Comparison of ENCODE assay signal across 10 cellular contexts in the genomic region with DNA sequence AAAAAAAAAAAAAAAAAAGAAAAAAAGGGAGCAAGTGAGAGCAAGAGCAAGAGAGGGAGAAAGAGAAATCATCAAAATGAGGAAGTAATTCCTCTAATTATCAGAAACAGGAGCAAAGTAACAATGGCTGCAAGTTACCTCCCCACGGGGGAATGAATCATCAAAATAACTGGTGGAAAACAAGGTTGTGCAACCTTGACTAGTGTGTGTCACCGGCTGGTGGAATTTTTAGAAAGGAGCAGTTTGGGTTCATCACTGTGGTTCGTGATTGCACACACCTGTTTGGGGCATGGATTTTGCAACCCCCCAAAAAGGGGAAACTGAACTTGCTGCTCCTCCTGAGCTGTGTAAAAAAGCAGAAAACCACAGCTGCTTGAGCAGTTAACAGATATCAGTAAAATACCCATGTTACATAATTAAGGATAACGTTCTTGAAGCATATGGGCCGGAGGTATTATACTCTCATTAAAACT.
DNase-seq lines count a peak whose midpoint lies in the region; ATAC-seq, FAIRE-seq and TF ChIP-seq lines count a peak whose summit lies in the region.
"Had no signal": no experiment of that assay in that cellular context is flagged by ENCODE, and none has a peak within 500 bp of the region (broad histone marks: within the 10 kb centered on the region; RNA-seq: fewer than 3 reads in every experiment).

No MANE protein-coding gene starts in this region.

- no peaks in the 10 kb centered on the region for H3K27me3 Mint-ChIP-seq in dendritic cell treated with granulocyte-macrophage colony-stimulating factor and Interleukin-4, amounts not matched to agents 40 ng/mL and 50 ng/mL, for 4 days
- H3K27me3 Mint-ChIP-seq in activated T-helper 17 cell treated with anti-CD3 and anti-CD28 coated beads, Interleukin-2, amount 50 U/mL, for 72 hours, result peaks cover 7% of the 10 kb centered on the region

- DNase-seq in GM04503 (ENCODE audit: low read depth), result peak; percentile 39
- peak; percentile 19 for DNase-seq in MG63
- peak in 3 of 5 donors; percentile 20 to 63 (median 31) for DNase-seq in ovary
- no peak for DNase-seq in GM19239 (ENCODE audit: insufficient read length, low spot score)
- DNase-seq: activated T-cell treated with anti-CD3 and anti-CD28 coated beads, Interleukin-2, amount 50 U/mL, for 72 hours had no signal

- H3K36me3 ChIP-seq in MG63 (no peaks in the 10 kb centered on the region), ovary (no peaks in the 10 kb centered on the region)

- H3K9me3 Mint-ChIP-seq in dendritic cell treated with granulocyte-macrophage colony-stimulating factor and Interleukin-4, amounts not matched to agents 40 ng/mL and 50 ng/mL, for 4 days, result peaks cover 9% of the 10 kb centered on the region
- H3K9me3 Mint-ChIP-seq in activated T-helper 17 cell treated with anti-CD3 and anti-CD28 coated beads, Interleukin-2, amount 50 U/mL, for 72 hours, result no peaks in the 10 kb centered on the region
- H3K9me3 Mint-ChIP-seq: activated T-cell treated with anti-CD3 and anti-CD28 coated beads, Interleukin-2, amount 50 U/mL, for 72 hours had no signal

- peaks cover 2% of the 10 kb centered on the region for H3K4me1 ChIP-seq in ovary (ENCODE audit: insufficient read depth)

- no peak for TF ChIP-seq CTCF in ovary (IDR thresholded peaks at IDR 0.05)

- no peak for TF ChIP-seq POLR2A in ovary (IDR thresholded peaks at IDR 0.05)

- H3K27ac ChIP-seq in ovary, result no peak overlapping the region

- H3K27me3 ChIP-seq in MG63 (no peaks in the 10 kb centered on the region), ovary (no peaks in the 10 kb centered on the region)

- H3K36me3 Mint-ChIP-seq in dendritic cell treated with granulocyte-macrophage colony-stimulating factor and Interleukin-4, amounts not matched to agents 40 ng/mL and 50 ng/mL, for 4 days (ENCODE audit: low read depth), result peaks cover 21% of the 10 kb centered on the region
- no peaks in the 10 kb centered on the region for H3K36me3 Mint-ChIP-seq in activated T-helper 17 cell treated with anti-CD3 and anti-CD28 coated beads, Interleukin-2, amount 50 U/mL, for 72 hours (ENCODE audit: low read depth)

- FAIRE-seq in GM19239 (lab: Jason Lieb, UNC), result no peak

- ATAC-seq in HG03520 (IDR thresholded peaks at IDR 0.05; ENCODE audit: unreplicated experiment), result no peak
- no peak for ATAC-seq in HG02970 (IDR thresholded peaks at IDR 0.05; ENCODE audit: low FRiP score, unreplicated experiment)
- no peak for ATAC-seq in activated T-helper 17 cell treated with anti-CD3 and anti-CD28 coated beads, Interleukin-2, amount 50 U/mL, for 72 hours (replicated peaks)

- no peaks in the 10 kb centered on the region for H3K9me3 ChIP-seq in MG63
- H3K9me3 ChIP-seq in ovary, result no peaks in the 10 kb centered on the region

- WGBS in ovary, 3 donors, result 25 to 41% (median 25%) methylated on average over 5 of the region's 5 CpGs

- intact Hi-C loops in dendritic cell treated with granulocyte-macrophage colony-stimulating factor and Interleukin-4, amounts not matched to agents 40 ng/mL and 50 ng/mL, for 4 days (cut with micrococcal nuclease), result loop anchor here (5.0 to 10.0 kb wide), 2 partner anchors 121 to 182 kb away; a partner anchor contains a TSS
- intact Hi-C loops in ovary (cut with DNase I), result no loop called here

- H3K27ac Mint-ChIP-seq in dendritic cell treated with granulocyte-macrophage colony-stimulating factor and Interleukin-4, amounts not matched to agents 40 ng/mL and 50 ng/mL, for 4 days, result peak overlapping the region; percentile 95
- no peak overlapping the region for H3K27ac Mint-ChIP-seq in activated T-helper 17 cell treated with anti-CD3 and anti-CD28 coated beads, Interleukin-2, amount 50 U/mL, for 72 hours
- H3K27ac Mint-ChIP-seq: activated T-cell treated with anti-CD3 and anti-CD28 coated beads, Interleukin-2, amount 50 U/mL, for 72 hours had no signal

- peaks cover 58% of the 10 kb centered on the region for H3K4me1 Mint-ChIP-seq in dendritic cell treated with granulocyte-macrophage colony-stimulating factor and Interleukin-4, amounts not matched to agents 40 ng/mL and 50 ng/mL, for 4 days (ENCODE audit: low read depth)
- H3K4me1 Mint-ChIP-seq in activated T-helper 17 cell treated with anti-CD3 and anti-CD28 coated beads, Interleukin-2, amount 50 U/mL, for 72 hours, result no peaks in the 10 kb centered on the region

- no peak overlapping the region for H3K4me3 Mint-ChIP-seq in dendritic cell treated with granulocyte-macrophage colony-stimulating factor and Interleukin-4, amounts not matched to agents 40 ng/mL and 50 ng/mL, for 4 days
- no peak overlapping the region for H3K4me3 Mint-ChIP-seq in activated T-helper 17 cell treated with anti-CD3 and anti-CD28 coated beads, Interleukin-2, amount 50 U/mL, for 72 hours
- H3K4me3 Mint-ChIP-seq: activated T-cell treated with anti-CD3 and anti-CD28 coated beads, Interleukin-2, amount 50 U/mL, for 72 hours; neural crest cell had no signal

- TF ChIP-seq EP300 in ovary (IDR thresholded peaks at IDR 0.05), result peak; percentile 23

- H3K4me3 ChIP-seq in MG63 (no peak overlapping the region), ovary (no peak overlapping the region)
